Comparison of ENCODE assay signal across 18 cellular contexts in genomic region chr11:111663820-111664219, GRCh38.
DNase-seq lines count a peak whose midpoint lies in the region; ATAC-seq and TF ChIP-seq lines count a peak whose summit lies in the region.
"Had no signal": no experiment of that assay in that cellular context is flagged by ENCODE, and none has a peak within 500 bp of the region (broad histone marks: within the 10 kb centered on the region; RNA-seq: fewer than 3 reads in every experiment).

No MANE protein-coding gene starts in this region.

- ATAC-seq in heart left ventricle (peak; percentile 48 to 88 (median 72)), GM18873 (IDR thresholded peaks at IDR 0.05; ENCODE audit: low FRiP score, unreplicated experiment) (no peak)
- ATAC-seq: activated naive CD8-positive, alpha-beta T cell treated with anti-CD3 and anti-CD28 coated beads, Interleukin-2, amount 50 U/mL, for 24 hours had no signal

- H3K36me3 ChIP-seq in heart left ventricle, result peaks cover 0 to 8% (median 0%) of the 10 kb centered on the region in 9 donors

- no peak for TF ChIP-seq CTCF in heart left ventricle (IDR thresholded peaks at IDR 0.05)
- TF ChIP-seq CTCF in retinal pigment epithelial cell (conservative IDR thresholded peaks at IDR 0.05; ENCODE audit: low read depth, low read length), result no peak

- no peak overlapping the region for H3K4me3 Mint-ChIP-seq in activated T-helper 1 cell treated with anti-CD3 and anti-CD28 coated beads, Interleukin-12 subunit alpha, Interleukin-12 subunit beta, Interleukin-2, Interleukin-4 antibody, amounts not matched to agents 30 ng/mL and 10 ng/mL and 1 ng/mL, durations not matched to agents 14 hours and 24 hours and 36 hours
- H3K4me3 Mint-ChIP-seq: activated naive CD8-positive, alpha-beta T cell treated with anti-CD3 and anti-CD28 coated beads, Interleukin-2, amount 50 U/mL, for 24 hours; nephron progenitor cell; type B pancreatic cell had no signal

- H3K36me3 Mint-ChIP-seq in activated T-helper 1 cell treated with anti-CD3 and anti-CD28 coated beads, Interleukin-12 subunit alpha, Interleukin-12 subunit beta, Interleukin-2, Interleukin-4 antibody, amounts not matched to agents 30 ng/mL and 10 ng/mL and 1 ng/mL, durations not matched to agents 14 hours and 24 hours and 36 hours (ENCODE audit: low read depth), result no peaks in the 10 kb centered on the region

- no peak overlapping the region for H3K27ac ChIP-seq in heart left ventricle
- H3K27ac ChIP-seq: 22Rv1, spleen had no signal

- peak; percentile 44 for DNase-seq in DMS 273 (lab: John Stamatoyannopoulos, UW; ENCODE audit: unreplicated experiment)
- no peak for DNase-seq in DMS 273 treated with DMSO at 0.1 percent for 48 hours (lab: John Stamatoyannopoulos, UW)
- peak; percentile 34 for DNase-seq in OCI-M1 (lab: John Stamatoyannopoulos, UW)
- DNase-seq in heart left ventricle, result peak in 4 of 5 donors; percentile 60 to 76 (median 62)
- peak; percentile 62 for DNase-seq in retinal pigment epithelial cell (ENCODE audit: low read depth)
- no peak for DNase-seq in activated T-helper 1 cell treated with anti-CD3 and anti-CD28 coated beads, Interleukin-12 subunit alpha, Interleukin-12 subunit beta, Interleukin-2, Interleukin-4 antibody, amounts not matched to agents 30 ng/mL and 10 ng/mL and 1 ng/mL, durations not matched to agents 14 hours and 24 hours and 36 hours (ENCODE audit: low spot score)
- DNase-seq in HEK293T (ENCODE audit: extremely low spot score), result no peak
- DNase-seq: activated CD4-positive, alpha-beta T cell treated with anti-CD3 and anti-CD28 coated beads for 1 hour; activated naive CD8-positive, alpha-beta T cell treated with anti-CD3 and anti-CD28 coated beads, Interleukin-2, amount 50 U/mL, for 24 hours; foreskin melanocyte; islet precursor cell; NCI-H1417; nephron progenitor cell; spleen had no signal

- no peaks in the 10 kb centered on the region for H3K9me3 ChIP-seq in heart left ventricle
- H3K9me3 ChIP-seq: spleen had no signal

- peaks cover 0 to 31% (median 16%) of the 10 kb centered on the region in 12 donors for H3K4me1 ChIP-seq in heart left ventricle

- no peak overlapping the region for H3K27ac Mint-ChIP-seq in activated T-helper 1 cell treated with anti-CD3 and anti-CD28 coated beads, Interleukin-12 subunit alpha, Interleukin-12 subunit beta, Interleukin-2, Interleukin-4 antibody, amounts not matched to agents 30 ng/mL and 10 ng/mL and 1 ng/mL, durations not matched to agents 14 hours and 24 hours and 36 hours
- H3K27ac Mint-ChIP-seq: activated naive CD8-positive, alpha-beta T cell treated with anti-CD3 and anti-CD28 coated beads, Interleukin-2, amount 50 U/mL, for 24 hours; type B pancreatic cell had no signal

- H3K27me3 Mint-ChIP-seq in activated T-helper 1 cell treated with anti-CD3 and anti-CD28 coated beads, Interleukin-12 subunit alpha, Interleukin-12 subunit beta, Interleukin-2, Interleukin-4 antibody, amounts not matched to agents 30 ng/mL and 10 ng/mL and 1 ng/mL, durations not matched to agents 14 hours and 24 hours and 36 hours (ENCODE audit: insufficient read depth), result no peaks in the 10 kb centered on the region
- H3K27me3 Mint-ChIP-seq: activated naive CD8-positive, alpha-beta T cell treated with anti-CD3 and anti-CD28 coated beads, Interleukin-2, amount 50 U/mL, for 24 hours; type B pancreatic cell had no signal

- intact Hi-C loops in heart left ventricle (cut with DNase I), result loop anchor here in 1 of 10 donors (5.0 kb wide), 1 partner anchor 37 kb away; no protein-coding TSS in a partner anchor
- intact Hi-C loops in activated T-helper 1 cell treated with anti-CD3 and anti-CD28 coated beads, Interleukin-12 subunit alpha, Interleukin-12 subunit beta, Interleukin-2, Interleukin-4 antibody, amounts not matched to agents 30 ng/mL and 10 ng/mL and 1 ng/mL, durations not matched to agents 14 hours and 24 hours and 36 hours (cut with micrococcal nuclease), result no loop called here

- CTCF ChIA-PET in HEK293T (lab: Yijun Ruan, JAX), result no interaction called here

- H3K4me3 ChIP-seq in heart left ventricle (no peak overlapping the region), retinal pigment epithelial cell (ENCODE audit: low read length) (no peak overlapping the region)
- H3K4me3 ChIP-seq: dorsolateral prefrontal cortex, spleen had no signal

- POLR2A ChIA-PET in HEK293T (lab: Yijun Ruan, JAX), result no interaction called here

- no peaks in the 10 kb centered on the region for H3K4me1 Mint-ChIP-seq in activated T-helper 1 cell treated with anti-CD3 and anti-CD28 coated beads, Interleukin-12 subunit alpha, Interleukin-12 subunit beta, Interleukin-2, Interleukin-4 antibody, amounts not matched to agents 30 ng/mL and 10 ng/mL and 1 ng/mL, durations not matched to agents 14 hours and 24 hours and 36 hours (ENCODE audit: low read depth)

- no peaks in the 10 kb centered on the region for H3K27me3 ChIP-seq in heart left ventricle
- H3K27me3 ChIP-seq: dorsolateral prefrontal cortex, spleen had no signal

- TF ChIP-seq POLR2A in heart left ventricle (IDR thresholded peaks at IDR 0.05), result no peak

- no peaks in the 10 kb centered on the region for H3K9me3 Mint-ChIP-seq in activated T-helper 1 cell treated with anti-CD3 and anti-CD28 coated beads, Interleukin-12 subunit alpha, Interleukin-12 subunit beta, Interleukin-2, Interleukin-4 antibody, amounts not matched to agents 30 ng/mL and 10 ng/mL and 1 ng/mL, durations not matched to agents 14 hours and 24 hours and 36 hours
- H3K9me3 Mint-ChIP-seq: activated naive CD8-positive, alpha-beta T cell treated with anti-CD3 and anti-CD28 coated beads, Interleukin-2, amount 50 U/mL, for 24 hours; nephron progenitor cell; type B pancreatic cell had no signal

TF ChIP-seq in HEK293T, 16 proteins besides CTCF, POLR2A, EP300 and RAD21:
- TF ChIP-seq ZNF384 (IDR thresholded peaks at IDR 0.05) (no peak), HDGF (IDR thresholded peaks at IDR 0.05; ENCODE audit: borderline replicate concordance) (no peak), FOXK2 (IDR thresholded peaks at IDR 0.05) (no peak), FOXM1 (IDR thresholded peaks at IDR 0.05; ENCODE audit: borderline replicate concordance) (no peak), FOXA1 (IDR thresholded peaks at IDR 0.05) (no peak), NFRKB (IDR thresholded peaks at IDR 0.05) (no peak), L3MBTL2 (conservative IDR thresholded peaks at IDR 0.05) (no peak), PKNOX1 (IDR thresholded peaks at IDR 0.05) (no peak), BHLHE40 (IDR thresholded peaks at IDR 0.05; ENCODE audit: borderline replicate concordance) (no peak), CTBP1 (IDR thresholded peaks at IDR 0.05; ENCODE audit: borderline replicate concordance) (no peak), ELF4 (IDR thresholded peaks at IDR 0.05) (no peak), ARNT (IDR thresholded peaks at IDR 0.05) (no peak), LEF1 (IDR thresholded peaks at IDR 0.05; ENCODE audit: borderline replicate concordance) (no peak), SP1 (IDR thresholded peaks at IDR 0.05) (no peak), TARDBP (IDR thresholded peaks at IDR 0.05) (no peak), SUZ12 (IDR thresholded peaks at IDR 0.05) (no peak)
TF ChIP-seq in HEK293T: peak in this region for 0.

Comparison
In these comparisons a context has a peak if more than half of its experiments do, and no peak if none do; other contexts are left out.
1. DNase-seq: peak in DMS 273 (single experiment), OCI-M1 (single experiment), heart left ventricle (4 of 5) and retinal pigment epithelial cell (single experiment); none in DMS 273 treated with DMSO at 0.1 percent for 48 hours (single experiment), activated T-helper 1 cell treated with anti-CD3 and anti-CD28 coated beads, Interleukin-12 subunit alpha, Interleukin-12 subunit beta, Interleukin-2, Interleukin-4 antibody, amounts not matched to agents 30 ng/mL and 10 ng/mL and 1 ng/mL, durations not matched to agents 14 hours and 24 hours and 36 hours (single experiment) and HEK293T (single experiment).